In genomic region chr14:35991356-35991755, GRCh38 we compare ENCODE assay signal across 17 cellular contexts.
"Had no signal": no experiment of that assay in that cellular context is flagged by ENCODE, and none has a peak within 500 bp of the region (broad histone marks: within the 10 kb centered on the region; RNA-seq: fewer than 3 reads in every experiment).

No MANE protein-coding gene starts in this region.

- FAIRE-seq: islet of Langerhans had no signal

- H3K27ac Mint-ChIP-seq: activated CD4-positive, alpha-beta memory T cell treated with anti-CD3 and anti-CD28 coated beads for 36 hours; memory B cell; nephron had no signal

- H3K27me3 ChIP-seq: ascending aorta, gastrocnemius medialis, heart right ventricle, suprapubic skin, upper lobe of right lung had no signal

- DNase-seq: activated CD4-positive, alpha-beta memory T cell treated with anti-CD3 and anti-CD28 coated beads for 36 hours; activated gamma-delta T cell treated with Interleukin-2 at 50 U/mL for 16 hours; activated T-cell treated with anti-CD3 and anti-CD28 coated beads, Interleukin-2, amount 50 U/mL, for 4 hours; effector CD8-positive, alpha-beta T cell; gastrocnemius medialis; heart right ventricle; stimulated activated CD4-positive, alpha-beta T cell treated with anti-CD3 and anti-CD28 coated beads, Interleukin-12 subunit alpha, Interleukin-12 subunit beta, amount 100 ng/mL, for 4 hours; stimulated activated naive CD4-positive, alpha-beta T cell; T1000; upper lobe of right lung had no signal

- H3K36me3 ChIP-seq: ascending aorta, gastrocnemius medialis, heart right ventricle, suprapubic skin, upper lobe of right lung had no signal

- H3K27ac ChIP-seq: ascending aorta, gastrocnemius medialis, heart right ventricle, suprapubic skin, upper lobe of right lung, VCaP had no signal

- H3K9me3 Mint-ChIP-seq: activated CD4-positive, alpha-beta memory T cell treated with anti-CD3 and anti-CD28 coated beads for 36 hours; activated T-cell treated with anti-CD3 and anti-CD28 coated beads, Interleukin-2, amount 50 U/mL, for 4 hours; memory B cell; nephron had no signal

- ATAC-seq: activated T-cell treated with anti-CD3 and anti-CD28 coated beads, Interleukin-2, amount 50 U/mL, for 4 hours; gastrocnemius medialis; heart right ventricle; left lobe of liver; upper lobe of right lung had no signal

- H3K9me3 ChIP-seq: ascending aorta, gastrocnemius medialis, heart right ventricle, suprapubic skin, upper lobe of right lung had no signal

- H3K4me1 ChIP-seq: ascending aorta, gastrocnemius medialis, heart right ventricle, suprapubic skin, upper lobe of right lung had no signal

- H3K4me1 Mint-ChIP-seq: nephron had no signal

- H3K4me3 ChIP-seq: ascending aorta, gastrocnemius medialis, heart right ventricle, suprapubic skin, upper lobe of right lung had no signal

- H3K4me3 Mint-ChIP-seq: activated CD4-positive, alpha-beta memory T cell treated with anti-CD3 and anti-CD28 coated beads for 36 hours; activated T-cell treated with anti-CD3 and anti-CD28 coated beads, Interleukin-2, amount 50 U/mL, for 4 hours; memory B cell; nephron had no signal

- H3K36me3 Mint-ChIP-seq: activated CD4-positive, alpha-beta memory T cell treated with anti-CD3 and anti-CD28 coated beads for 36 hours; memory B cell had no signal
